Comparison of ENCODE assay signal across 15 cellular contexts in genomic region chr17:57466042-57466471, GRCh38.
DNase-seq lines count a peak whose midpoint lies in the region; ATAC-seq and TF ChIP-seq lines count a peak whose summit lies in the region.
"Had no signal": no experiment of that assay in that cellular context is flagged by ENCODE, and none has a peak within 500 bp of the region (broad histone marks: within the 10 kb centered on the region; RNA-seq: fewer than 3 reads in every experiment).

No MANE protein-coding gene starts in this region.

- ATAC-seq in SK-N-SH treated with all-trans-retinoic acid at 6 μM for 48 hours = no peak
- ATAC-seq: activated naive CD8-positive, alpha-beta T cell treated with anti-CD3 and anti-CD28 coated beads, Interleukin-2, amount 50 U/mL, for 24 hours; naive thymus-derived CD8-positive, alpha-beta T cell; Panc1; right lobe of liver had no signal

- no peak overlapping the region for H2AFZ ChIP-seq in MM.1S (ENCODE audit: low read length)

- no peak overlapping the region for H2BK5ac ChIP-seq in mesendoderm (ENCODE audit: low read length)

- no peaks in the 10 kb centered on the region for H3K79me2 ChIP-seq in mesendoderm (ENCODE audit: control insufficient read depth, insufficient read depth, low read length)
- H3K79me2 ChIP-seq in MM.1S (ENCODE audit: low read length) = peaks cover 24% of the 10 kb centered on the region; the same call in 1 of the 2 replicates

- H3K56ac ChIP-seq in mesendoderm (ENCODE audit: low read length) = peak overlapping the region; percentile 39

- no peak overlapping the region for H2BK15ac ChIP-seq in mesendoderm (replicated peaks; ENCODE audit: low read depth)

- H3F3A ChIP-seq in MM.1S (ENCODE audit: insufficient read depth, low read length) = no peaks in the 10 kb centered on the region

- H4K5ac ChIP-seq in mesendoderm (ENCODE audit: low read length) = no peak overlapping the region

- H3K79me1 ChIP-seq in mesendoderm (ENCODE audit: low read length) = peaks cover 4% of the 10 kb centered on the region

- H3K4me2 ChIP-seq in mesendoderm (ENCODE audit: low read length) (no peak overlapping the region), MM.1S (ENCODE audit: low read depth, low read length) (no peak overlapping the region)

- no peak overlapping the region for H2BK120ac ChIP-seq in mesendoderm (ENCODE audit: low read depth, low read length)

- H3K4me1 ChIP-seq in mesendoderm (ENCODE audit: control insufficient read depth, low read depth, low read length) (peaks cover 7% of the 10 kb centered on the region), MM.1S (ENCODE audit: low read length) (no peaks in the 10 kb centered on the region)
- H3K4me1 ChIP-seq: right lobe of liver had no signal

- no peak overlapping the region for H3K18ac ChIP-seq in mesendoderm (ENCODE audit: low read length)

- H3K4me3 ChIP-seq in WERI-Rb-1 (ENCODE audit: low read depth, low read length) = no peak overlapping the region
- no peak overlapping the region for H3K4me3 ChIP-seq in mesendoderm (ENCODE audit: low read length)
- no peak overlapping the region for H3K4me3 ChIP-seq in MM.1S (ENCODE audit: low read length)
- H3K4me3 ChIP-seq: left ventricle myocardium inferior, right lobe of liver had no signal

- TF ChIP-seq CTCF in WERI-Rb-1 (IDR thresholded peaks at IDR 0.05; ENCODE audit: low read depth, low read length) (no peak), MM.1S (IDR thresholded peaks at IDR 0.05; ENCODE audit: low read length) (no peak)

- no peak overlapping the region for H2AK5ac ChIP-seq in mesendoderm (ENCODE audit: low read length)

- no peaks in the 10 kb centered on the region for H4K20me1 ChIP-seq in MM.1S (ENCODE audit: insufficient read depth, low read length)

- peak overlapping the region; percentile 59 for H3K27ac ChIP-seq in WERI-Rb-1
- peak overlapping the region; percentile 2 for H3K27ac ChIP-seq in mesendoderm (ENCODE audit: low read depth, low read length)
- H3K27ac ChIP-seq in MM.1S (ENCODE audit: low read length) = no peak overlapping the region
- H3K27ac ChIP-seq: left ventricle myocardium inferior, right lobe of liver had no signal

- no peak overlapping the region for H3K23ac ChIP-seq in mesendoderm (ENCODE audit: low read length)

- peaks cover 4% of the 10 kb centered on the region for H3K9me3 ChIP-seq in WERI-Rb-1 (ENCODE audit: severe bottlenecking)
- H3K9me3 ChIP-seq in MM.1S (replicated peaks; ENCODE audit: insufficient read depth, low read length) = no peaks in the 10 kb centered on the region
- H3K9me3 ChIP-seq: left ventricle myocardium inferior, right lobe of liver had no signal

- H3K9ac ChIP-seq in mesendoderm (ENCODE audit: low read length) = peak overlapping the region; percentile 13
- no peak overlapping the region for H3K9ac ChIP-seq in MM.1S (ENCODE audit: low read length)

- no peaks in the 10 kb centered on the region for H3K27me3 ChIP-seq in WERI-Rb-1 (ENCODE audit: insufficient read depth, low read depth, severe bottlenecking)
- no peaks in the 10 kb centered on the region for H3K27me3 ChIP-seq in mesendoderm (ENCODE audit: insufficient read depth, low read length, poor library complexity)
- no peaks in the 10 kb centered on the region for H3K27me3 ChIP-seq in MM.1S (replicated peaks; ENCODE audit: insufficient read depth, low read length)
- H3K27me3 ChIP-seq: right lobe of liver had no signal

- peak; percentile 18 for DNase-seq in NCI-H748 (lab: John Stamatoyannopoulos, UW; ENCODE audit: unreplicated experiment)
- DNase-seq in NCI-H748 treated with DMSO at 0.1 percent for 48 hours (lab: John Stamatoyannopoulos, UW) = no peak
- DNase-seq in WERI-Rb-1 = no peak
- DNase-seq in mesendoderm = peak; percentile 75
- DNase-seq in MM.1S = no peak
- no peak for DNase-seq in hypothalamus (lab: John Stamatoyannopoulos, UW)
- no peak for DNase-seq in NCI-H1105 treated with DMSO at 0.1 percent for 48 hours (lab: John Stamatoyannopoulos, UW)
- DNase-seq: activated naive CD8-positive, alpha-beta T cell treated with anti-CD3 and anti-CD28 coated beads, Interleukin-2, amount 50 U/mL, for 24 hours; head of caudate nucleus; left ventricle myocardium inferior; naive thymus-derived CD8-positive, alpha-beta T cell; stimulated activated naive CD4-positive, alpha-beta T cell had no signal

- no peak overlapping the region for H4K8ac ChIP-seq in mesendoderm (ENCODE audit: low read depth, low read length)

- no CpG with 5 or more reads among the region's 9 CpGs for WGBS in mesendoderm (ENCODE audit: extremely low coverage, insufficient coverage, low lambda C conversion rate)

- no peak overlapping the region for H3K4ac ChIP-seq in mesendoderm (ENCODE audit: low read depth, low read length)

- H3K36me3 ChIP-seq in WERI-Rb-1 (peaks cover 13% of the 10 kb centered on the region), mesendoderm (ENCODE audit: control insufficient read depth, insufficient read depth, low read length) (no peaks in the 10 kb centered on the region), MM.1S (replicated peaks; ENCODE audit: insufficient read depth, low read length) (no peaks in the 10 kb centered on the region)
- H3K36me3 ChIP-seq: left ventricle myocardium inferior, right lobe of liver had no signal

- H3K9me2 ChIP-seq in MM.1S (replicated peaks; ENCODE audit: insufficient read depth, low read length) = no peaks in the 10 kb centered on the region

TF ChIP-seq in SK-N-SH treated with all-trans-retinoic acid at 6 μM for 48 hours, 23 proteins besides CTCF, POLR2A, EP300 and RAD21:
- TF ChIP-seq CSDC2 (CRISPR knock-in tag; IDR thresholded peaks at IDR 0.05) = no peak
- no peak for TF ChIP-seq ARNTL (CRISPR knock-in tag; IDR thresholded peaks at IDR 0.05; ENCODE audit: borderline replicate concordance, low read depth)
- no peak for TF ChIP-seq RARB (CRISPR knock-in tag; IDR thresholded peaks at IDR 0.05)
- TF ChIP-seq, protein P1, sequence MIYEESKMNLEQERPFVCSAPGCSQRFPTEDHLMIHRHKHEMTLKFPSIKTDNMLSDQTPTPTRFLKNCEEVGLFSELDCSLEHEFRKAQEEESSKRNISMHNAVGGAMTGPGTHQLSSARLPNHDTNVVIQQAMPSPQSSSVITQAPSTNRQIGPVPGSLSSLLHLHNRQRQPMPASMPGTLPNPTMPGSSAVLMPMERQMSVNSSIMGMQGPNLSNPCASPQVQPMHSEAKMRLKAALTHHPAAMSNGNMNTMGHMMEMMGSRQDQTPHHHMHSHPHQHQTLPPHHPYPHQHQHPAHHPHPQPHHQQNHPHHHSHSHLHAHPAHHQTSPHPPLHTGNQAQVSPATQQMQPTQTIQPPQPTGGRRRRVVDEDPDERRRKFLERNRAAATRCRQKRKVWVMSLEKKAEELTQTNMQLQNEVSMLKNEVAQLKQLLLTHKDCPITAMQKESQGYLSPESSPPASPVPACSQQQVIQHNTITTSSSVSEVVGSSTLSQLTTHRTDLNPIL (CRISPR knock-in tag; IDR thresholded peaks at IDR 0.05; ENCODE audit: low read depth) = no peak
- TF ChIP-seq PPARA (CRISPR knock-in tag; IDR thresholded peaks at IDR 0.05; ENCODE audit: borderline replicate concordance) = no peak
- TF ChIP-seq SNAI2 (CRISPR knock-in tag; IDR thresholded peaks at IDR 0.05) = no peak
- TF ChIP-seq BACH2 (CRISPR knock-in tag; IDR thresholded peaks at IDR 0.05; ENCODE audit: borderline replicate concordance) = no peak
- TF ChIP-seq ZNF565 (CRISPR knock-in tag; conservative IDR thresholded peaks at IDR 0.05; ENCODE audit: low read depth) = no peak
- TF ChIP-seq GLIS3 (CRISPR knock-in tag; IDR thresholded peaks at IDR 0.05) = no peak
- TF ChIP-seq, protein P2, sequence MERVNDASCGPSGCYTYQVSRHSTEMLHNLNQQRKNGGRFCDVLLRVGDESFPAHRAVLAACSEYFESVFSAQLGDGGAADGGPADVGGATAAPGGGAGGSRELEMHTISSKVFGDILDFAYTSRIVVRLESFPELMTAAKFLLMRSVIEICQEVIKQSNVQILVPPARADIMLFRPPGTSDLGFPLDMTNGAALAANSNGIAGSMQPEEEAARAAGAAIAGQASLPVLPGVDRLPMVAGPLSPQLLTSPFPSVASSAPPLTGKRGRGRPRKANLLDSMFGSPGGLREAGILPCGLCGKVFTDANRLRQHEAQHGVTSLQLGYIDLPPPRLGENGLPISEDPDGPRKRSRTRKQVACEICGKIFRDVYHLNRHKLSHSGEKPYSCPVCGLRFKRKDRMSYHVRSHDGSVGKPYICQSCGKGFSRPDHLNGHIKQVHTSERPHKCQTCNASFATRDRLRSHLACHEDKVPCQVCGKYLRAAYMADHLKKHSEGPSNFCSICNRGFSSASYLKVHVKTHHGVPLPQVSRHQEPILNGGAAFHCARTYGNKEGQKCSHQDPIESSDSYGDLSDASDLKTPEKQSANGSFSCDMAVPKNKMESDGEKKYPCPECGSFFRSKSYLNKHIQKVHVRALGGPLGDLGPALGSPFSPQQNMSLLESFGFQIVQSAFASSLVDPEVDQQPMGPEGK (CRISPR knock-in tag; IDR thresholded peaks at IDR 0.05; ENCODE audit: borderline replicate concordance) = no peak
- no peak for TF ChIP-seq ZC3H10 (CRISPR knock-in tag; IDR thresholded peaks at IDR 0.05)
- TF ChIP-seq ZNF8 (CRISPR knock-in tag; IDR thresholded peaks at IDR 0.05) = no peak
- TF ChIP-seq ESRRG (CRISPR knock-in tag; IDR thresholded peaks at IDR 0.05) = no peak

Comparison
In these comparisons a context has a peak if more than half of its experiments do, and no peak if none do; other contexts are left out.
1. DNase-seq: peak in NCI-H748 (single experiment) and mesendoderm (single experiment); none in NCI-H748 treated with DMSO at 0.1 percent for 48 hours (single experiment), WERI-Rb-1 (single experiment), MM.1S (single experiment), hypothalamus (0 of 51) and NCI-H1105 treated with DMSO at 0.1 percent for 48 hours (single experiment).